ENCODE assay signal across 7 cellular contexts in genomic region chrX:154366666-154367055, GRCh38. TPM values are rescaled to one million over a fixed set of nuclear protein-coding genes. Genes with fewer than 3 reads are reported as not detected.
A peak's percentile ranks its signal among the peaks of the same experiment; 100 is the strongest.
DNase-seq lines count a peak whose midpoint lies in the region; ATAC-seq and TF ChIP-seq lines count a peak whose summit lies in the region.
"Had no signal": no experiment of that assay in that cellular context is flagged by ENCODE, and none has a peak within 500 bp of the region (broad histone marks: within the 10 kb centered on the region; RNA-seq: fewer than 3 reads in every experiment).

No MANE protein-coding gene starts in this region.

- peak overlapping the region; percentile 99 for H3K9ac ChIP-seq in skeletal muscle satellite cell (ENCODE audit: low read depth, low read length)

- H3K36me3 ChIP-seq in skeletal muscle satellite cell (ENCODE audit: insufficient read depth, low read length): peaks cover 73% of the 10 kb centered on the region

- no peak for TF ChIP-seq POLR2A in erythroblast (IDR thresholded peaks at IDR 0.05; ENCODE audit: low read length)

- H3K4me2 ChIP-seq in skeletal muscle satellite cell (ENCODE audit: low read length): peak overlapping the region; percentile 90

- H3K4me3 ChIP-seq in skeletal muscle satellite cell (ENCODE audit: low read length): peak overlapping the region; percentile 78

- DNase-seq in LHCN-M2 (ENCODE audit: low read depth) (peak; percentile 90), fibroblast of gingiva (ENCODE audit: low read depth) (peak; percentile 45), erythroblast (lab: John Stamatoyannopoulos, UW) (no peak)
- no peak for DNase-seq in activated CD4-positive, CD25-positive, alpha-beta regulatory T cell treated with anti-CD3 and anti-CD28 coated beads, Interleukin-2, amount 50 U/mL, for 72 hours
- DNase-seq: activated CD4-positive, alpha-beta T cell treated with anti-CD3 and anti-CD28 coated beads for 48 hours had no signal

- H3K27me3 ChIP-seq in skeletal muscle satellite cell (ENCODE audit: control insufficient read depth, insufficient read depth, low read length): no peaks in the 10 kb centered on the region

- ATAC-seq in HG02840 (IDR thresholded peaks at IDR 0.05; ENCODE audit: low FRiP score, unreplicated experiment): no peak

- peaks cover 29% of the 10 kb centered on the region for H3K4me1 ChIP-seq in skeletal muscle satellite cell (ENCODE audit: control insufficient read depth, insufficient read depth, low read length)

- H3K9me3 ChIP-seq in skeletal muscle satellite cell (replicated peaks; ENCODE audit: low read length): no peaks in the 10 kb centered on the region

RNA-seq across cellular contexts. Expression of gene FLNA, which starts 7.8 kb away (rescaled TPM):
- 1,374 and 1,654 TPM in 2 replicates for total RNA-seq in LHCN-M2 (2014; rRNA removed)
- polyA plus RNA-seq in LHCN-M2 (2012): 2,189 TPM
- 1,046 and 1,316 TPM in 2 replicates for total RNA-seq in skeletal muscle satellite cell (2012; rRNA removed)

RNA-seq across cellular contexts. Expression of gene EMD, which starts 12.4 kb away (rescaled TPM):
- total RNA-seq in LHCN-M2 (2014; rRNA removed): 67.0 and 77.3 TPM in 2 replicates
- 123 TPM for polyA plus RNA-seq in LHCN-M2 (2012)
- total RNA-seq in skeletal muscle satellite cell (2012; rRNA removed): 33.2 and 44.3 TPM in 2 replicates

RNA-seq across cellular contexts. Expression of gene RPL10, which starts 31.5 kb away (rescaled TPM):
- total RNA-seq in LHCN-M2 (2014; rRNA removed): 2,668 and 4,535 TPM in 2 replicates
- polyA plus RNA-seq in LHCN-M2 (2012): 3,666 TPM
- 2,217 and 3,625 TPM in 2 replicates for total RNA-seq in skeletal muscle satellite cell (2012; rRNA removed)

RNA-seq across cellular contexts. Expression of gene DNASE1L1, which starts 42.4 kb away (rescaled TPM):
- total RNA-seq in LHCN-M2 (2014; rRNA removed): 96.6 and 104 TPM in 2 replicates
- polyA plus RNA-seq in LHCN-M2 (2012): 91.3 TPM
- total RNA-seq in skeletal muscle satellite cell (2012; rRNA removed): 22.3 and 35.5 TPM in 2 replicates

RNA-seq across cellular contexts. Expression of gene TAFAZZIN, which starts 44.7 kb away (rescaled TPM):
- 28.2 and 159 TPM in 2 replicates for total RNA-seq in LHCN-M2 (2014; rRNA removed)
- 15.1 TPM for polyA plus RNA-seq in LHCN-M2 (2012)
- total RNA-seq in skeletal muscle satellite cell (2012; rRNA removed): 13.1 and 16.0 TPM in 2 replicates

Comparison
In these comparisons a context has a peak if more than half of its experiments do, and no peak if none do; other contexts are left out.
1. DNase-seq: peak in LHCN-M2 (single experiment) and fibroblast of gingiva (single experiment); none in activated CD4-positive, CD25-positive, alpha-beta regulatory T cell treated with anti-CD3 and anti-CD28 coated beads, Interleukin-2, amount 50 U/mL, for 72 hours (single experiment) and erythroblast (0 of 2).